21 cellular contexts compared by ENCODE assay signal in the genomic region with DNA sequence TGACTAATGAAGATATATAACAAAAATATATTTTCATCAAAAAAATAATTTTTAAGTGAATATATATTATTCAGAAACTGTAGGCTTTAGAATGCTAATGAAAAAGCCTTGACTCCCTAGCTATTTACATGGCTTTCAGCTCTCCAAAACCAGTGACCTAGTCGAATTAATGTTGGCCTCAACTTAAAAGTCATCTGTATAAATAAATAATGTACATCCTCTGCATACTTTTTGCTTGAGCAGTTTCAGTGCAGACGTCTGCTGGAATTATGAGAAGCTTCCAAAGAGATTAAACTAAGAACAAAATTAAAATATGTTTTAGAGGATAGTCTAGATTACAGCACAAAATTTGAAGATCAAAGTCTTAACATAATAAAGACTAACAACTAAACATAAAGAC.
DNase-seq lines count a peak whose midpoint lies in the region; TF ChIP-seq lines count a peak whose summit lies in the region.
"Had no signal": no experiment of that assay in that cellular context is flagged by ENCODE, and none has a peak within 500 bp of the region (broad histone marks: within the 10 kb centered on the region; RNA-seq: fewer than 3 reads in every experiment).

No MANE protein-coding gene starts in this region.

- H3K9me3 ChIP-seq in AG04450 (ENCODE audit: control insufficient read depth, insufficient read depth, low read length) (peaks cover 13% of the 10 kb centered on the region), HUES48 (ENCODE audit: control insufficient read depth, insufficient read depth, low read length) (peaks cover 29% of the 10 kb centered on the region), iPS-20b (ENCODE audit: insufficient read depth, low read depth, low read length) (peaks cover 23% of the 10 kb centered on the region), neural progenitor cell (ENCODE audit: low read depth) (no peaks in the 10 kb centered on the region), suprapubic skin (peaks cover 5% of the 10 kb centered on the region)

- H3F3A ChIP-seq in neural progenitor cell (ENCODE audit: low read depth) = no peaks in the 10 kb centered on the region

- H3K27me3 ChIP-seq in AG04450 (ENCODE audit: control insufficient read depth, insufficient read depth, low read length) (no peaks in the 10 kb centered on the region), HUES48 (ENCODE audit: control insufficient read depth, insufficient read depth, low read length) (no peaks in the 10 kb centered on the region), iPS-20b (ENCODE audit: insufficient read depth, low read length) (no peaks in the 10 kb centered on the region), neural progenitor cell (no peaks in the 10 kb centered on the region), suprapubic skin (no peaks in the 10 kb centered on the region)
- H3K27me3 ChIP-seq: dorsolateral prefrontal cortex, stomach had no signal

- no peak overlapping the region for H3K4me2 ChIP-seq in neural progenitor cell

- no peaks in the 10 kb centered on the region for H3K79me2 ChIP-seq in neural progenitor cell (ENCODE audit: low read depth)

- in situ Hi-C loops in astrocyte of the spinal cord (cut with HindIII; ENCODE audit: low sequenced_read_pairs) = no loop called here

- peaks cover 18% of the 10 kb centered on the region for H3K4me1 Mint-ChIP-seq in neural progenitor cell

- H3K27ac ChIP-seq in AG04450 (ENCODE audit: low read depth, low read length) (no peak overlapping the region), HUES48 (ENCODE audit: low read depth, low read length) (peak overlapping the region; percentile 35), iPS-20b (ENCODE audit: low read length) (no peak overlapping the region), neural progenitor cell (no peak overlapping the region), suprapubic skin (no peak overlapping the region)
- H3K27ac ChIP-seq: dorsolateral prefrontal cortex, stomach had no signal

- CTCF ChIA-PET in AG04450 (lab: Charles Lee) = no interaction called here

- peaks cover 13% of the 10 kb centered on the region for H3K9me3 Mint-ChIP-seq in neural progenitor cell

- no peaks in the 10 kb centered on the region for H4K20me1 ChIP-seq in neural progenitor cell (ENCODE audit: low read depth)

- H3K4me3 Mint-ChIP-seq in neural progenitor cell = no peak overlapping the region
- H3K4me3 Mint-ChIP-seq: type B pancreatic cell had no signal

- TF ChIP-seq POLR2A in suprapubic skin (IDR thresholded peaks at IDR 0.05) = no peak

- peak; percentile 67 for DNase-seq in AG04450 (ENCODE audit: low read depth, low spot score)
- peak; percentile 69 for DNase-seq in astrocyte of the spinal cord (ENCODE audit: low read depth, low spot score)
- DNase-seq in neural progenitor cell (ENCODE audit: low spot score) = no peak
- no peak for DNase-seq in anterior cingulate cortex (lab: John Stamatoyannopoulos, UW)
- no peak for DNase-seq in NCI-H2196 (lab: John Stamatoyannopoulos, UW; ENCODE audit: unreplicated experiment)
- DNase-seq in suprapubic skin (ENCODE audit: low spot score in 2 of 2) = no peak
- DNase-seq: activated CD4-positive, alpha-beta T cell treated with anti-CD3 and anti-CD28 coated beads, Interleukin-2, amount 50 U/mL, for 48 hours; amygdala; C1 segment of cervical spinal cord; Calu3; caudate nucleus; dorsolateral prefrontal cortex; KG1; kidney glomerular epithelial cell; NCI-H2171 treated with DMSO at 0.1 percent for 48 hours; NCI-H748 treated with DMSO at 0.1 percent for 48 hours; occipital lobe; stomach had no signal

- H3K36me3 ChIP-seq in HUES48 (ENCODE audit: control insufficient read depth, insufficient read depth, low read length) = no peaks in the 10 kb centered on the region
- H3K36me3 ChIP-seq in iPS-20b (ENCODE audit: insufficient read depth, low read depth, low read length) = no peaks in the 10 kb centered on the region; the same call in 1 of the 2 replicates
- H3K36me3 ChIP-seq in neural progenitor cell = no peaks in the 10 kb centered on the region
- H3K36me3 ChIP-seq in suprapubic skin = no peaks in the 10 kb centered on the region
- H3K36me3 ChIP-seq: stomach had no signal

- TF ChIP-seq EP300 in suprapubic skin (IDR thresholded peaks at IDR 0.05) = no peak

- H3K27ac Mint-ChIP-seq in neural progenitor cell = no peak overlapping the region
- H3K27ac Mint-ChIP-seq: type B pancreatic cell had no signal

- H3K4me1 ChIP-seq in HUES48 (ENCODE audit: control insufficient read depth, insufficient read depth, low read length) (peaks cover 31% of the 10 kb centered on the region), iPS-20b (ENCODE audit: insufficient read depth, low read length) (peaks cover 19% of the 10 kb centered on the region; the same call in 1 of the 2 replicates), neural progenitor cell (no peaks in the 10 kb centered on the region), suprapubic skin (no peaks in the 10 kb centered on the region)
- H3K4me1 ChIP-seq: stomach had no signal

- peaks cover 2% of the 10 kb centered on the region for H3K36me3 Mint-ChIP-seq in neural progenitor cell

- H3K27me3 Mint-ChIP-seq in neural progenitor cell (ENCODE audit: insufficient read depth, low read depth) = no peaks in the 10 kb centered on the region
- H3K27me3 Mint-ChIP-seq: type B pancreatic cell had no signal

- no peak overlapping the region for H3K9ac ChIP-seq in HUES48 (ENCODE audit: low read depth, low read length)
- no peak overlapping the region for H3K9ac ChIP-seq in iPS-20b (ENCODE audit: low read depth, low read length)
- no peak overlapping the region for H3K9ac ChIP-seq in neural progenitor cell

- 13% methylated on average over 2 of the region's 2 CpGs for WGBS in suprapubic skin

- H3K4me3 ChIP-seq in AG04450 (ENCODE audit: low read depth, low read length) (no peak overlapping the region), HUES48 (ENCODE audit: low read depth, low read length) (no peak overlapping the region), astrocyte of the spinal cord (ENCODE audit: low read depth, low read length) (no peak overlapping the region), iPS-20b (ENCODE audit: low read length) (0 out of 2 replicates have a peak overlapping the region, but pooled peaks have one; percentile 5), neural progenitor cell (no peak overlapping the region), suprapubic skin (no peak overlapping the region)
- H3K4me3 ChIP-seq: dorsolateral prefrontal cortex, stomach had no signal

- no peak for TF ChIP-seq CTCF in AG04450 (IDR thresholded peaks at IDR 0.05; ENCODE audit: low read depth, low read length)
- no peak for TF ChIP-seq CTCF in astrocyte of the spinal cord (IDR thresholded peaks at IDR 0.05; ENCODE audit: low read depth, low read length)
- TF ChIP-seq CTCF in neural progenitor cell (IDR thresholded peaks at IDR 0.05) = no peak
- TF ChIP-seq CTCF in suprapubic skin (IDR thresholded peaks at IDR 0.05) = no peak

- no peak overlapping the region for H2AFZ ChIP-seq in neural progenitor cell (replicated peaks)

- POLR2A ChIA-PET in AG04450 (lab: Yijun Ruan, JAX) = interaction anchor here (0.9 kb wide), 1 partner anchor 63 kb away, joined by 3 read pairs; no protein-coding TSS in a partner anchor

Comparison
In these comparisons a context has a peak if more than half of its experiments do, and no peak if none do; other contexts are left out.
1. DNase-seq: peak in AG04450 (single experiment) and astrocyte of the spinal cord (single experiment); none in neural progenitor cell (single experiment), anterior cingulate cortex (0 of 58), NCI-H2196 (single experiment) and suprapubic skin (0 of 2).